3 cellular contexts compared by ENCODE assay signal in genomic region chr10:110628161-110628560, GRCh38.
"Had no signal": no experiment of that assay in that cellular context is flagged by ENCODE, and none has a peak within 500 bp of the region (broad histone marks: within the 10 kb centered on the region; RNA-seq: fewer than 3 reads in every experiment).

No MANE protein-coding gene starts in this region.

- ATAC-seq: GM12878 had no signal

- H3K4me3 ChIP-seq: GM12878 had no signal

- DNase-seq: GDM1, GF-D8 had no signal
